10 cellular contexts compared by ENCODE assay signal in genomic region chr16:30009990-30010816, GRCh38. TPM values are rescaled to one million over a fixed set of nuclear protein-coding genes. Genes with fewer than 3 reads are reported as not detected.
DNase-seq lines count a peak whose midpoint lies in the region; ATAC-seq and TF ChIP-seq lines count a peak whose summit lies in the region.
"Had no signal": no experiment of that assay in that cellular context is flagged by ENCODE, and none has a peak within 500 bp of the region (broad histone marks: within the 10 kb centered on the region; RNA-seq: fewer than 3 reads in every experiment).

No MANE protein-coding gene starts in this region.

- TF ChIP-seq CTCF in thoracic aorta (IDR thresholded peaks at IDR 0.05): no peak

- peak; percentile 9 to 11 for ATAC-seq in activated T-cell treated with anti-CD3 and anti-CD28 coated beads, Interleukin-2, amount 50 U/mL, for 4 hours
- no peak for ATAC-seq in thoracic aorta (ENCODE audit: insufficient number of reproducible peaks, low FRiP score, low read depth)

- peaks cover 22% of the 10 kb centered on the region for H3K27me3 Mint-ChIP-seq in activated T-cell treated with anti-CD3 and anti-CD28 coated beads, Interleukin-2, amount 50 U/mL, for 4 hours (ENCODE audit: low read depth)
- peaks cover 35% of the 10 kb centered on the region for H3K27me3 Mint-ChIP-seq in activated CD4-positive, alpha-beta memory T cell treated with anti-CD3 and anti-CD28 coated beads, Interleukin-2, amount 10 ng/mL, durations not matched to agents 7 days and 5 days
- H3K27me3 Mint-ChIP-seq in immature natural killer cell (ENCODE audit: low read depth in 3 of 3): peaks cover 10 to 18% (median 14%) of the 10 kb centered on the region in 3 donors

- H3K9me3 ChIP-seq in thoracic aorta: no peaks in the 10 kb centered on the region

- no peak for DNase-seq in activated T-cell treated with anti-CD3 and anti-CD28 coated beads, Interleukin-2, amount 50 U/mL, for 4 hours
- no peak for DNase-seq in activated T-cell treated with anti-CD3 and anti-CD28 coated beads for 4 hours
- DNase-seq in activated CD4-positive, alpha-beta memory T cell treated with anti-CD3 and anti-CD28 coated beads, Interleukin-2, amount 10 ng/mL, durations not matched to agents 7 days and 5 days: no peak
- no peak for DNase-seq in immature natural killer cell
- DNase-seq in thoracic aorta (ENCODE audit: low spot score): no peak
- DNase-seq in kidney glomerular epithelial cell (lab: John Stamatoyannopoulos, UW): no peak
- DNase-seq in activated gamma-delta T cell (lab: John Stamatoyannopoulos, UW): no peak
- no peak for DNase-seq in DMS79 (lab: John Stamatoyannopoulos, UW)
- DNase-seq: NCI-H1694 treated with DMSO at 0.1 percent for 48 hours had no signal

- H3K27me3 ChIP-seq in thoracic aorta (replicated peaks; ENCODE audit: insufficient read depth): peaks cover 15% of the 10 kb centered on the region

- no peak overlapping the region for H3K27ac Mint-ChIP-seq in activated CD4-positive, alpha-beta memory T cell treated with anti-CD3 and anti-CD28 coated beads, Interleukin-2, amount 10 ng/mL, durations not matched to agents 7 days and 5 days
- peak overlapping the region in 1 of 6 donors; percentile 50 for H3K27ac Mint-ChIP-seq in immature natural killer cell

- no peaks in the 10 kb centered on the region for H3K36me3 ChIP-seq in thoracic aorta

- H3K4me3 Mint-ChIP-seq in activated T-cell treated with anti-CD3 and anti-CD28 coated beads, Interleukin-2, amount 50 U/mL, for 4 hours: peak overlapping the region; percentile 72
- peak overlapping the region; percentile 47 for H3K4me3 Mint-ChIP-seq in activated CD4-positive, alpha-beta memory T cell treated with anti-CD3 and anti-CD28 coated beads, Interleukin-2, amount 10 ng/mL, durations not matched to agents 7 days and 5 days
- H3K4me3 Mint-ChIP-seq in immature natural killer cell: peak overlapping the region in 4 of 5 donors; percentile 36 to 66 (median 41)

- peaks cover 9% of the 10 kb centered on the region for H3K4me1 Mint-ChIP-seq in activated T-cell treated with anti-CD3 and anti-CD28 coated beads, Interleukin-2, amount 50 U/mL, for 4 hours (ENCODE audit: low read depth)
- H3K4me1 Mint-ChIP-seq in activated CD4-positive, alpha-beta memory T cell treated with anti-CD3 and anti-CD28 coated beads, Interleukin-2, amount 10 ng/mL, durations not matched to agents 7 days and 5 days: peaks cover 8% of the 10 kb centered on the region
- peaks cover 2 to 5% of the 10 kb centered on the region in 2 donors for H3K4me1 Mint-ChIP-seq in immature natural killer cell

- no peak overlapping the region for H3K27ac ChIP-seq in thoracic aorta

- CTCF ChIA-PET in activated CD4-positive, alpha-beta memory T cell treated with anti-CD3 and anti-CD28 coated beads, Interleukin-2, amount 10 ng/mL, durations not matched to agents 7 days and 5 days (lab: Charles Lee): interaction anchor here (1.1 kb wide), 1 partner anchor 162 kb away, joined by 4 read pairs; no protein-coding TSS in a partner anchor

- peak overlapping the region; percentile 62 for H3K4me3 ChIP-seq in thoracic aorta

- POLR2A ChIA-PET in activated CD4-positive, alpha-beta memory T cell treated with anti-CD3 and anti-CD28 coated beads, Interleukin-2, amount 10 ng/mL, durations not matched to agents 7 days and 5 days (lab: Charles Lee): interaction anchor here (1.0 to 2.1 kb wide), 2 partner anchors 37 to 203 kb away, joined by 3 to 4 read pairs; partner anchors contain the start of gene TAOK2

- H3K36me3 Mint-ChIP-seq in activated T-cell treated with anti-CD3 and anti-CD28 coated beads, Interleukin-2, amount 50 U/mL, for 4 hours (ENCODE audit: insufficient read depth): no peaks in the 10 kb centered on the region
- peaks cover 3% of the 10 kb centered on the region for H3K36me3 Mint-ChIP-seq in activated CD4-positive, alpha-beta memory T cell treated with anti-CD3 and anti-CD28 coated beads, Interleukin-2, amount 10 ng/mL, durations not matched to agents 7 days and 5 days (ENCODE audit: low read depth)
- no peaks in the 10 kb centered on the region for H3K36me3 Mint-ChIP-seq in immature natural killer cell

- no peaks in the 10 kb centered on the region for H3K9me3 Mint-ChIP-seq in activated T-cell treated with anti-CD3 and anti-CD28 coated beads, Interleukin-2, amount 50 U/mL, for 4 hours
- no peaks in the 10 kb centered on the region for H3K9me3 Mint-ChIP-seq in activated CD4-positive, alpha-beta memory T cell treated with anti-CD3 and anti-CD28 coated beads, Interleukin-2, amount 10 ng/mL, durations not matched to agents 7 days and 5 days
- peaks cover 0 to 2% (median 0%) of the 10 kb centered on the region in 6 donors for H3K9me3 Mint-ChIP-seq in immature natural killer cell

- H3K4me1 ChIP-seq in thoracic aorta (ENCODE audit: control insufficient read depth in 1 of 2, low read depth in 2 of 2): peaks cover 11 to 25% of the 10 kb centered on the region in 2 donors

RNA-seq across cellular contexts. Expression of gene DOC2A, which starts 0.6 kb away (rescaled TPM):
- 1 to 10 TPM in 2 of 3 donors, under 1 TPM in 1; 0.49 to 2.5 (median 1.1) TPM for total RNA-seq in activated T-cell treated with anti-CD3 and anti-CD28 coated beads, Interleukin-2, amount 50 U/mL, for 4 hours
- total RNA-seq in activated CD4-positive, alpha-beta memory T cell treated with anti-CD3 and anti-CD28 coated beads, Interleukin-2, amount 10 ng/mL, durations not matched to agents 7 days and 5 days: not detected
- not detected for polyA plus RNA-seq in immature natural killer cell
- total RNA-seq in thoracic aorta: under 1 TPM in 1 of 2 donors, not detected in 1; 0.56 TPM
- total RNA-seq: Daoy had no signal

RNA-seq across cellular contexts. Expression of gene C16orf92, which starts 12.8 kb away (rescaled TPM):
- not detected for total RNA-seq in activated T-cell treated with anti-CD3 and anti-CD28 coated beads, Interleukin-2, amount 50 U/mL, for 4 hours
- total RNA-seq in activated CD4-positive, alpha-beta memory T cell treated with anti-CD3 and anti-CD28 coated beads, Interleukin-2, amount 10 ng/mL, durations not matched to agents 7 days and 5 days: not detected
- not detected for polyA plus RNA-seq in immature natural killer cell
- total RNA-seq in thoracic aorta: not detected
- total RNA-seq: Daoy had no signal

RNA-seq across cellular contexts. Expression of gene INO80E, which starts 14.2 kb away (rescaled TPM):
- total RNA-seq in activated T-cell treated with anti-CD3 and anti-CD28 coated beads, Interleukin-2, amount 50 U/mL, for 4 hours: 100 to 1,000 TPM; 103 to 113 (median 112) TPM
- total RNA-seq in activated CD4-positive, alpha-beta memory T cell treated with anti-CD3 and anti-CD28 coated beads, Interleukin-2, amount 10 ng/mL, durations not matched to agents 7 days and 5 days: 100 to 1,000 TPM; 102 to 107 TPM
- 1 to 10 TPM; 7.4 to 7.9 (median 7.7) TPM for polyA plus RNA-seq in immature natural killer cell
- total RNA-seq in thoracic aorta: 10 to 100 TPM; 67.4 to 81.8 TPM

RNA-seq across cellular contexts. Expression of gene HIRIP3, which starts 14.8 kb away (rescaled TPM):
- total RNA-seq in activated T-cell treated with anti-CD3 and anti-CD28 coated beads, Interleukin-2, amount 50 U/mL, for 4 hours: 10 to 100 TPM; 43.4 to 52.5 (median 50.7) TPM
- 10 to 100 TPM; 38.7 to 40.3 TPM for total RNA-seq in activated CD4-positive, alpha-beta memory T cell treated with anti-CD3 and anti-CD28 coated beads, Interleukin-2, amount 10 ng/mL, durations not matched to agents 7 days and 5 days
- 10 to 100 TPM; 14.1 to 23.5 (median 18.9) TPM for polyA plus RNA-seq in immature natural killer cell
- total RNA-seq in thoracic aorta: 10 to 100 TPM in 1 of 2 donors, 1 to 10 TPM in 1; 6.1 to 17.7 TPM

RNA-seq across cellular contexts. Expression of gene TLCD3B, which starts 20.9 kb away (rescaled TPM):
- under 1 TPM; 0.22 to 0.33 (median 0.32) TPM for total RNA-seq in activated T-cell treated with anti-CD3 and anti-CD28 coated beads, Interleukin-2, amount 50 U/mL, for 4 hours
- 1 to 10 TPM; 6.0 to 6.9 TPM for total RNA-seq in activated CD4-positive, alpha-beta memory T cell treated with anti-CD3 and anti-CD28 coated beads, Interleukin-2, amount 10 ng/mL, durations not matched to agents 7 days and 5 days
- polyA plus RNA-seq in immature natural killer cell: not detected
- not detected for total RNA-seq in thoracic aorta
- total RNA-seq: Daoy had no signal
